In genomic region chr11:30110691-30111090, GRCh38 we compare ENCODE assay signal across 29 cellular contexts.
"Had no signal": no experiment of that assay in that cellular context is flagged by ENCODE, and none has a peak within 500 bp of the region (broad histone marks: within the 10 kb centered on the region; RNA-seq: fewer than 3 reads in every experiment).

No MANE protein-coding gene starts in this region.

- DNase-seq: naive thymus-derived CD4-positive, alpha-beta T cell; natural killer cell; occipital lobe; ovary; posterior cingulate gyrus; right cardiac atrium; spleen; stimulated activated CD4-positive, alpha-beta T cell treated with anti-CD3 and anti-CD28 coated beads, Interleukin-12 subunit alpha, Interleukin-12 subunit beta, amount 100 ng/mL, for 4 hours; stimulated activated CD4-positive, alpha-beta T cell treated with anti-CD3 and anti-CD28 coated beads, Interleukin-1b, Interleukin-23, amount 100 ng/mL, for 48 hours; stimulated activated CD4-positive, alpha-beta T cell treated with anti-CD3 and anti-CD28 coated beads, Interleukin-4, amount 100 ng/mL, for 1 hour; stimulated activated CD4-positive, alpha-beta T cell treated with anti-CD3 and anti-CD28 coated beads, Interleukin-4, amount 100 ng/mL, for 4 hours; stimulated activated CD8-positive, alpha-beta memory T cell treated with anti-CD3 and anti-CD28 coated beads, Interleukin-4, amount 100 ng/mL, for 48 hours; stimulated activated naive CD4-positive, alpha-beta T cell; stimulated activated naive CD8-positive, alpha-beta T cell treated with anti-CD3 and anti-CD28 coated beads, Interleukin-15, amount 100 ng/mL, for 72 hours; stimulated activated naive CD8-positive, alpha-beta T cell treated with anti-CD3 and anti-CD28 coated beads, Interleukin-15, Interleukin-2, amounts not matched to agents 100 U/mL and 50 U/mL, for 24 hours; substantia nigra; testis; tibial artery; transverse colon; upper lobe of right lung; uterus had no signal

- H3K4me3 ChIP-seq: neural progenitor cell, ovary, prostate gland, skin epidermis, smooth muscle cell, spleen, suprapubic skin, testis, tibial artery, transverse colon, upper lobe of right lung, uterus had no signal

- H3K4me1 ChIP-seq: neural progenitor cell, parathyroid adenoma, prostate gland, spleen, suprapubic skin, testis, tibial artery, transverse colon, upper lobe of right lung, uterus had no signal

- H3K27ac ChIP-seq: neural progenitor cell, ovary, parathyroid adenoma, prostate gland, skin epidermis, spleen, suprapubic skin, testis, tibial artery, transverse colon, upper lobe of right lung, uterus had no signal

- H3K79me2 ChIP-seq: parathyroid adenoma had no signal

- H3K4me2 ChIP-seq: neural progenitor cell, smooth muscle cell had no signal

- H3K9me3 ChIP-seq: ovary, prostate gland, spleen, suprapubic skin, testis, tibial artery, transverse colon, upper lobe of right lung, uterus had no signal

- H3K36me3 ChIP-seq: neural progenitor cell, ovary, prostate gland, spleen, suprapubic skin, tibial artery, transverse colon, upper lobe of right lung, uterus had no signal

- H3K27me3 ChIP-seq: ovary, spleen, suprapubic skin, testis, tibial artery, transverse colon, upper lobe of right lung, uterus had no signal

- ATAC-seq: naive thymus-derived CD4-positive, alpha-beta T cell; natural killer cell; right cardiac atrium; sciatic nerve; stimulated activated memory B cell treated with anti-CD40 and anti-IgM and Interleukin-4, amounts not matched to agents 10 μg/mL and 1 μg/mL and 100 μg/mL, for 72 hours; stimulated activated naive CD8-positive, alpha-beta T cell treated with anti-CD3 and anti-CD28 coated beads, Interleukin-15, amount 100 ng/mL, for 72 hours; stimulated activated naive CD8-positive, alpha-beta T cell treated with anti-CD3 and anti-CD28 coated beads, Interleukin-15, Interleukin-2, amounts not matched to agents 100 U/mL and 50 U/mL, for 24 hours; upper lobe of right lung had no signal

- H2AFZ ChIP-seq: neural progenitor cell, parathyroid adenoma had no signal

- H3K9ac ChIP-seq: neural progenitor cell, parathyroid adenoma had no signal
